5 cellular contexts compared by ENCODE assay signal in genomic region chr11:122488892-122489291, GRCh38.
"Had no signal": no experiment of that assay in that cellular context is flagged by ENCODE, and none has a peak within 500 bp of the region (broad histone marks: within the 10 kb centered on the region; RNA-seq: fewer than 3 reads in every experiment).

No MANE protein-coding gene starts in this region.

- H3K4me3 ChIP-seq: K562 had no signal

- H3K4me1 Mint-ChIP-seq: IgD-negative memory B cell had no signal

- ATAC-seq: HepG2, K562 had no signal

- H3K27ac ChIP-seq: HL-60 had no signal

- DNase-seq: IMR-90 had no signal

- H3K27ac Mint-ChIP-seq: IgD-negative memory B cell had no signal

- H3K4me3 Mint-ChIP-seq: IgD-negative memory B cell had no signal
